ENCODE assay signal across 8 cellular contexts in the genomic region with DNA sequence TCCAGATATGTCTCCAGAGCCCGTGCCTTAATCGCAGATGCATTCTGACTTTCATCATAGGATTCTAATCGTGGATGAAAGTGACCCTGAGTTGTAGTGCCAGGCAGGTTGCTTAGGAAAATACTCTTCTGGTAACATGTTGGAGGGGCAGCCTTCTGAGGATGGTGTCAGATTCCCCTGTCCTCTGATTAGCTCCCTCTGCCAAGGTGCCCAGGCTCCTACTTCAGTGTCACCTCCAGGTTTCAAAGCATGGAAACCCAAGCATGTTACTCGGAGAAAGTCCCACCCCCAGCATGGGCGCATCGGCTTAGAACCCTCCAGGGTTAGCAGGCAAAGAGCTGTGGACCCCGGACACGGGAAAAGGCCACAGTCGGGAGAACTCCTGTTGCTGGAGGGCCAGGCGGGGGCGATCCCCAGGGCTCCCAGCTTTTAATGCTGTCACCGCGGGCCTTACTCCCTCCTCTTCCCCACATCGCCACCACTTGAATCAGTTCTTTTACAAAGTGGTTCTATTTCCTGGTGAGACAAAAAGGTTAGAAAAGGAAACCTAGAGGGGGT. TPM values are rescaled to one million over a fixed set of nuclear protein-coding genes. Genes with fewer than 3 reads are reported as not detected.
DNase-seq lines count a peak whose midpoint lies in the region; ATAC-seq and TF ChIP-seq lines count a peak whose summit lies in the region.

No MANE protein-coding gene starts in this region.

- no peaks in the 10 kb centered on the region for H3K36me3 ChIP-seq in A673 (ENCODE audit: insufficient read depth, low read length, poor library complexity, severe bottlenecking)
- H3K36me3 ChIP-seq in mucosa of rectum (ENCODE audit: control insufficient read depth in 2 of 2, insufficient read depth in 2 of 2, low read length in 2 of 2) = no peaks in the 10 kb centered on the region

- CTCF ChIA-PET in A673 (lab: Charles Lee) = interaction anchor here (1.0 kb wide), 1 partner anchor 106 kb away, joined by 4 read pairs; no protein-coding TSS in a partner anchor

- H3K9me3 ChIP-seq in A673 (ENCODE audit: low read depth, low read length, poor library complexity, severe bottlenecking) (no peaks in the 10 kb centered on the region), mucosa of rectum (ENCODE audit: control insufficient read depth in 2 of 2, low read length in 2 of 2) (no peaks in the 10 kb centered on the region)

- TF ChIP-seq CTCF in A673 (conservative IDR thresholded peaks at IDR 0.05; ENCODE audit: low read depth, low read length) = no peak

- H3K4me1 ChIP-seq in A673 (ENCODE audit: insufficient read depth, low read length, poor library complexity, severe bottlenecking) (peaks cover 33% of the 10 kb centered on the region), mucosa of rectum (ENCODE audit: control insufficient read depth in 2 of 2, insufficient read depth in 2 of 2, low read length in 2 of 2) (peaks cover 24 to 54% of the 10 kb centered on the region in 2 donors)

- H3K27me3 ChIP-seq in A673 (replicated peaks; ENCODE audit: insufficient read depth, low read depth, low read length, poor library complexity) = no peaks in the 10 kb centered on the region
- H3K27me3 ChIP-seq in mucosa of rectum (ENCODE audit: control insufficient read depth in 2 of 2, insufficient read depth in 2 of 2, low read length in 2 of 2) = no peaks in the 10 kb centered on the region

- TSS peak; percentile 71 for BruUV-seq in A673 (replicated peaks; lab: Mats Ljungman, UMichigan)

- H3K27ac ChIP-seq in A673 (ENCODE audit: low read depth, low read length, poor library complexity, severe bottlenecking) (peak overlapping the region; percentile 80), cingulate gyrus (ENCODE audit: low read depth, low read length) (peak overlapping the region; percentile 41), mucosa of rectum (ENCODE audit: low read depth in 2 of 2, low read length in 2 of 2) (peak overlapping the region; percentile 80 to 89)

- peak overlapping the region; percentile 55 for H3K4me3 ChIP-seq in A673 (ENCODE audit: low read depth, low read length, poor library complexity, severe bottlenecking)
- peak overlapping the region; percentile 69 to 79 for H3K4me3 ChIP-seq in mucosa of rectum (ENCODE audit: low read length in 2 of 2)

- peak overlapping the region; percentile 71 to 83 for H3K9ac ChIP-seq in mucosa of rectum (ENCODE audit: low read depth in 1 of 2, low read length in 2 of 2)

- POLR2A ChIA-PET in A673 (lab: Charles Lee; ENCODE audit: low non-redundant PET) = interaction anchor here (0.7 to 1.0 kb wide), 2 partner anchors 11 to 41 kb away, joined by 3 to 4 read pairs; no protein-coding TSS in a partner anchor

- DNase-seq in A673 (ENCODE audit: low spot score) (no peak), NCI-H345 (lab: John Stamatoyannopoulos, UW) (peak; percentile 50), hepatic stellate cell (ENCODE audit: low spot score) (no peak), NOMO-1 treated with DMSO at 0.1 percent for 48 hours (lab: John Stamatoyannopoulos, UW; ENCODE audit: unreplicated experiment) (no peak), SKM-1 (lab: John Stamatoyannopoulos, UW; ENCODE audit: unreplicated experiment) (no peak)

- ATAC-seq in GM21528 (IDR thresholded peaks at IDR 0.05; ENCODE audit: low FRiP score, unreplicated experiment) = peak; percentile 26

- intact Hi-C loops in A673 (cut with micrococcal nuclease; ENCODE audit: unreplicated experiment) = no loop called here

RNA-seq across cellular contexts. Expression of a gene that starts 44.5 kb away (rescaled TPM):
- 93.2 and 107 TPM in 2 replicates for total RNA-seq in A673 (2021)
